ENCODE assay signal across 16 cellular contexts in genomic region chr5:172167893-172168292, GRCh38. TPM values are rescaled to one million over a fixed set of nuclear protein-coding genes. Genes with fewer than 3 reads are reported as not detected.
A peak's percentile ranks its signal among the peaks of the same experiment; 100 is the strongest.
DNase-seq lines count a peak whose midpoint lies in the region; ATAC-seq and TF ChIP-seq lines count a peak whose summit lies in the region.
"Had no signal": no experiment of that assay in that cellular context is flagged by ENCODE, and none has a peak within 500 bp of the region (broad histone marks: within the 10 kb centered on the region; RNA-seq: fewer than 3 reads in every experiment).

No MANE protein-coding gene starts in this region.

- ATAC-seq in CD4-positive, alpha-beta T cell (ENCODE audit: poor library complexity): no peak
- ATAC-seq in T-cell (replicated peaks in 1 of 4) (no peak), HG03439 (IDR thresholded peaks at IDR 0.05; ENCODE audit: unreplicated experiment) (no peak), HG02981 (IDR thresholded peaks at IDR 0.05; ENCODE audit: unreplicated experiment) (no peak)

- H3K36me3 ChIP-seq in cardiac muscle cell: no peaks in the 10 kb centered on the region
- H3K36me3 ChIP-seq: vagina had no signal

- CTCF ChIA-PET in CD4-positive, alpha-beta T cell (lab: Charles Lee): no interaction called here
- CTCF ChIA-PET in T-cell (lab: Charles Lee): interaction anchor here in 1 of 2 donors (0.5 to 0.8 kb wide), 2 partner anchors 41 to 552 kb away, joined by 3 read pairs; no protein-coding TSS in a partner anchor

- peaks cover 60% of the 10 kb centered on the region for H3K36me3 Mint-ChIP-seq in CD4-positive, alpha-beta T cell (ENCODE audit: low read depth)
- H3K36me3 Mint-ChIP-seq in T-cell (peaks cover 24% of the 10 kb centered on the region), nephron progenitor cell (ENCODE audit: low read depth) (no peaks in the 10 kb centered on the region)

- H3K4me3 Mint-ChIP-seq in CD4-positive, alpha-beta T cell: no peak overlapping the region
- H3K4me3 Mint-ChIP-seq in T-cell: peak overlapping the region in 1 of 3 donors; percentile 37
- no peak overlapping the region for H3K4me3 Mint-ChIP-seq in nephron progenitor cell
- H3K4me3 Mint-ChIP-seq: activated naive CD4-positive, alpha-beta T cell treated with anti-CD3 and anti-CD28 coated beads for 36 hours had no signal

- H3K27me3 Mint-ChIP-seq in CD4-positive, alpha-beta T cell: no peaks in the 10 kb centered on the region
- H3K27me3 Mint-ChIP-seq in T-cell (no peaks in the 10 kb centered on the region), nephron progenitor cell (ENCODE audit: low read depth, poor library complexity) (peaks cover 4% of the 10 kb centered on the region)

- peak overlapping the region; percentile 98 for H3K27ac Mint-ChIP-seq in CD4-positive, alpha-beta T cell
- H3K27ac Mint-ChIP-seq in T-cell (peak overlapping the region; percentile 55 to 77), nephron progenitor cell (peak overlapping the region; percentile 36)

- H3K4me1 ChIP-seq in cardiac muscle cell (ENCODE audit: low read depth): peaks cover 24% of the 10 kb centered on the region
- H3K4me1 ChIP-seq: parathyroid adenoma had no signal

- DNase-seq in CD4-positive, alpha-beta T cell: no peak
- DNase-seq in T-cell (no peak), cardiac muscle cell (ENCODE audit: low read depth in 1 of 2, low spot score in 1 of 2) (peak in 1 of 2 donors; percentile 71), nephron progenitor cell (no peak), KG1 (lab: John Stamatoyannopoulos, UW) (no peak)
- DNase-seq in stimulated activated CD4-positive, alpha-beta T cell treated with anti-CD3 and anti-CD28 coated beads, Interleukin-2, amount 100 ng/mL, for 48 hours: no peak
- DNase-seq: activated naive CD4-positive, alpha-beta T cell treated with anti-CD3 and anti-CD28 coated beads for 36 hours; cerebellar nuclear complex; KBM-7; NCI-H1436 had no signal

- no peaks in the 10 kb centered on the region for H3K9me3 ChIP-seq in CD4-positive, alpha-beta T cell (ENCODE audit: control insufficient read depth, low read length)
- H3K9me3 ChIP-seq in cardiac muscle cell (ENCODE audit: low read depth): no peaks in the 10 kb centered on the region
- H3K9me3 ChIP-seq: vagina had no signal

- H3K4me3 ChIP-seq in cardiac muscle cell: no peak overlapping the region
- H3K4me3 ChIP-seq: vagina had no signal

- peaks cover 81% of the 10 kb centered on the region for H3K4me1 Mint-ChIP-seq in CD4-positive, alpha-beta T cell (ENCODE audit: low read depth)
- H3K4me1 Mint-ChIP-seq in T-cell (peaks cover 70 to 91% (median 90%) of the 10 kb centered on the region in 3 donors), nephron progenitor cell (peaks cover 46% of the 10 kb centered on the region)

- H3K27me3 ChIP-seq in CD4-positive, alpha-beta T cell (ENCODE audit: control insufficient read depth, insufficient read depth, low read length): no peaks in the 10 kb centered on the region
- H3K27me3 ChIP-seq in cardiac muscle cell: no peaks in the 10 kb centered on the region
- H3K27me3 ChIP-seq: vagina had no signal

- POLR2A ChIA-PET in CD4-positive, alpha-beta T cell (lab: Charles Lee): interaction anchor here (3.8 kb wide), 1 partner anchor 19 kb away, joined by 32 read pairs; the partner anchor contains the start of gene STK10
- POLR2A ChIA-PET in T-cell (lab: Charles Lee): interaction anchor here in 1 of 2 donors (0.6 kb wide), 1 partner anchor 11 kb away, joined by 3 read pairs; no protein-coding TSS in a partner anchor

- no peaks in the 10 kb centered on the region for H3K9me3 Mint-ChIP-seq in CD4-positive, alpha-beta T cell
- no peaks in the 10 kb centered on the region for H3K9me3 Mint-ChIP-seq in T-cell
- H3K9me3 Mint-ChIP-seq in nephron progenitor cell: no peaks in the 10 kb centered on the region
- H3K9me3 Mint-ChIP-seq: activated naive CD4-positive, alpha-beta T cell treated with anti-CD3 and anti-CD28 coated beads for 36 hours had no signal

- no peak for TF ChIP-seq CTCF in CD4-positive, alpha-beta T cell (IDR thresholded peaks at IDR 0.05)
- TF ChIP-seq CTCF in cardiac muscle cell (IDR thresholded peaks at IDR 0.05; ENCODE audit: low read depth, low read length) (no peak), nephron progenitor cell (IDR thresholded peaks at IDR 0.05) (no peak)

- peak overlapping the region; percentile 37 for H3K27ac ChIP-seq in CD4-positive, alpha-beta T cell (ENCODE audit: low read depth, low read length)
- H3K27ac ChIP-seq in cardiac muscle cell: peak overlapping the region; percentile 91
- H3K27ac ChIP-seq: parathyroid adenoma, vagina had no signal

- intact Hi-C loops in CD4-positive, alpha-beta T cell (cut with DNase I, micrococcal nuclease): no loop called here

RNA-seq across cellular contexts. Expression of gene STK10, which starts 20.1 kb away (rescaled TPM):
- 100 to 1,000 TPM; 211 to 229 TPM for total RNA-seq in CD4-positive, alpha-beta T cell
- total RNA-seq in T-cell (100 to 1,000 TPM; 305 to 437 (median 331) TPM), cardiac muscle cell (7.6 and 16.4 TPM in 2 replicates)
- 8.3 and 10.8 TPM in 2 replicates for polyA plus RNA-seq in cardiac muscle cell

RNA-seq across cellular contexts. Expression of gene EFCAB9, which starts 26.1 kb away (rescaled TPM):
- not detected for total RNA-seq in CD4-positive, alpha-beta T cell
- total RNA-seq in T-cell (not detected), cardiac muscle cell (not detected in 2 replicates)
- polyA plus RNA-seq in cardiac muscle cell: not detected in 2 replicates
- total RNA-seq: activated CD8-positive, alpha-beta memory T cell treated with anti-CD3 and anti-CD28 coated beads for 36 hours; activated naive CD4-positive, alpha-beta T cell treated with anti-CD3 and anti-CD28 coated beads for 36 hours; liver; vagina had no signal
- polyA plus RNA-seq: liver had no signal

Comparison
In these comparisons a context has a peak if more than half of its experiments do, and no peak if none do; other contexts are left out.
1. H3K27ac Mint-ChIP-seq: peak in every context shown above with its lines; median percentile 98 in CD4-positive, alpha-beta T cell; 66 in T-cell; 36 in nephron progenitor cell.
2. RNA of gene STK10, which starts 20.1 kb away (total RNA-seq): 305 to 437 TPM in T-cell and 211 to 229 TPM in CD4-positive, alpha-beta T cell; 7.6 to 16.4 TPM in cardiac muscle cell; every median in the first group is over 10 times any median in the second.